ENCODE assay signal across 16 cellular contexts in genomic region chr10:115931301-115931700, GRCh38.
A peak's percentile ranks its signal among the peaks of the same experiment; 100 is the strongest.
DNase-seq lines count a peak whose midpoint lies in the region; ATAC-seq and TF ChIP-seq lines count a peak whose summit lies in the region.
"Had no signal": no experiment of that assay in that cellular context is flagged by ENCODE, and none has a peak within 500 bp of the region (broad histone marks: within the 10 kb centered on the region; RNA-seq: fewer than 3 reads in every experiment).

No MANE protein-coding gene starts in this region.

- no peak for TF ChIP-seq RAD21 in IMR-90 (IDR thresholded peaks at IDR 0.05; ENCODE audit: low read length)

- H3K56ac ChIP-seq in IMR-90 (ENCODE audit: extremely low read depth, insufficient read depth, low read length): no peak overlapping the region

- H4K5ac ChIP-seq in IMR-90 (ENCODE audit: low read depth, low read length): no peak overlapping the region

- no peak overlapping the region for H2AK5ac ChIP-seq in IMR-90 (ENCODE audit: low read depth, low read length)

- no peak for ATAC-seq in IMR-90 (ENCODE audit: low read depth)
- ATAC-seq: A549; CD8-positive, alpha-beta T cell had no signal

- H3K18ac ChIP-seq in IMR-90 (ENCODE audit: low read depth, low read length): no peak overlapping the region

- no peak overlapping the region for H3K4me2 ChIP-seq in IMR-90 (ENCODE audit: low read depth, low read length)
- H3K4me2 ChIP-seq: A549; BLaER1 treated with 17β-estradiol and CSF1 and Interleukin-3, amounts not matched to agents 10 nM and 100 nM had no signal

- in situ Hi-C loops in IMR-90 (cut with MboI; ENCODE audit: low sequenced_read_pairs): no loop called here
- in situ Hi-C loops in GM13977 (cut with MboI; ENCODE audit: low pct_unique_long_range_greater_than_20kb, low sequenced_read_pairs, unreplicated experiment): no loop called here

- no peak overlapping the region for H2BK20ac ChIP-seq in IMR-90 (ENCODE audit: low read depth, low read length)

- no peaks in the 10 kb centered on the region for H3K27me3 ChIP-seq in IMR-90 (ENCODE audit: control insufficient read depth, insufficient read depth, low read length)
- H3K27me3 ChIP-seq: BLaER1 treated with 17β-estradiol and CSF1 and Interleukin-3, amounts not matched to agents 10 nM and 100 nM had no signal

- H3K4ac ChIP-seq in IMR-90 (ENCODE audit: low read depth, low read length): no peak overlapping the region

- WGBS in IMR-90 (ENCODE audit: extremely low coverage in 2 of 2, insufficient read length in 1 of 2), 2 experiments: no CpG with 5 or more reads among the region's 2 CpGs

- no peak overlapping the region for H2BK5ac ChIP-seq in IMR-90 (ENCODE audit: low read depth, low read length, poor library complexity, severe bottlenecking)

- no peaks in the 10 kb centered on the region for H3K79me1 ChIP-seq in IMR-90 (ENCODE audit: low read depth in 1 of 2, low read length in 2 of 2)

- no peak overlapping the region for H3K27ac ChIP-seq in IMR-90 (ENCODE audit: insufficient read depth, low read length)
- H3K27ac ChIP-seq: 22Rv1; A549; BLaER1 treated with 17β-estradiol and CSF1 and Interleukin-3, amounts not matched to agents 10 nM and 100 nM; C4-2B had no signal

- no TSS peak for BruUV-seq in IMR-90 (replicated peaks; lab: Mats Ljungman, UMichigan)

- no peaks in the 10 kb centered on the region for H3K9me3 ChIP-seq in IMR-90 (ENCODE audit: control insufficient read depth, insufficient read depth, low read length)
- H3K9me3 ChIP-seq: A549, Caco-2 had no signal

- POLR2A ChIA-PET in IMR-90 (lab: Charles Lee; ENCODE audit: unreplicated experiment): no interaction called here

- no peak overlapping the region for H3K23ac ChIP-seq in IMR-90 (ENCODE audit: low read depth, low read length)

- H3K14ac ChIP-seq in IMR-90 (replicated peaks; ENCODE audit: low read depth, low read length): no peak overlapping the region

- TF ChIP-seq CTCF in IMR-90 (conservative IDR thresholded peaks at IDR 0.05; ENCODE audit: low read depth, low read length) (no peak), GM13977 (IDR thresholded peaks at IDR 0.05; ENCODE audit: extremely low read depth, insufficient read depth, missing control alignments) (no peak)

- dilution Hi-C loops in IMR-90 (cut with HindIII; ENCODE audit: low sequenced_read_pairs, unreplicated experiment): no loop called here

- DNase-seq in IMR-90 (no peak), NCI-H82 treated with DMSO at 0.1 percent for 48 hours (lab: John Stamatoyannopoulos, UW; ENCODE audit: unreplicated experiment) (peak; percentile 15), SK-N-DZ (ENCODE audit: low spot score) (peak; percentile 75), GM13977 (ENCODE audit: low spot score) (no peak), kidney glomerular epithelial cell (lab: John Stamatoyannopoulos, UW) (no peak)
- DNase-seq: AML-193; Caco-2; Calu3; CD4-positive, alpha-beta T cell; CD8-positive, alpha-beta T cell; DMS79 treated with DMSO at 0.1 percent for 48 hours; GF-D8 had no signal

- no peaks in the 10 kb centered on the region for H3K9me1 ChIP-seq in IMR-90 (ENCODE audit: insufficient read depth, low read length)

- H3K36me3 ChIP-seq in IMR-90 (ENCODE audit: control insufficient read depth, insufficient read depth, low read length): no peaks in the 10 kb centered on the region
- H3K36me3 ChIP-seq: BLaER1 treated with 17β-estradiol and CSF1 and Interleukin-3, amounts not matched to agents 10 nM and 100 nM had no signal

- H4K91ac ChIP-seq in IMR-90 (ENCODE audit: insufficient read depth, low read depth, low read length): no peak overlapping the region

- H3K4me3 ChIP-seq in IMR-90 (ENCODE audit: insufficient read depth, low read depth, low read length): no peak overlapping the region
- H3K4me3 ChIP-seq: A549; BLaER1 treated with 17β-estradiol and CSF1 and Interleukin-3, amounts not matched to agents 10 nM and 100 nM had no signal

- H4K20me1 ChIP-seq in IMR-90 (ENCODE audit: insufficient read depth, low read length): no peaks in the 10 kb centered on the region
- H4K20me1 ChIP-seq: BLaER1 treated with 17β-estradiol and CSF1 and Interleukin-3, amounts not matched to agents 10 nM and 100 nM had no signal

- H4K8ac ChIP-seq in IMR-90 (ENCODE audit: low read depth in 2 of 2, low read length in 2 of 2): no peak overlapping the region

- H3K9ac ChIP-seq in IMR-90 (ENCODE audit: low read depth, low read length): no peak overlapping the region
- H3K9ac ChIP-seq: BLaER1 treated with 17β-estradiol and CSF1 and Interleukin-3, amounts not matched to agents 10 nM and 100 nM had no signal

- H2BK120ac ChIP-seq in IMR-90 (ENCODE audit: low read depth, low read length): 0 out of 2 replicates have a peak overlapping the region, but pooled peaks have one; percentile 17

- CTCF ChIA-PET in IMR-90 (lab: Yijun Ruan, JAX): no interaction called here

- intact Hi-C loops in IMR-90 (cut with micrococcal nuclease): no loop called here

- H2AFZ ChIP-seq in IMR-90 (replicated peaks; ENCODE audit: low read length, poor library complexity): no peak overlapping the region

- H2BK15ac ChIP-seq in IMR-90 (ENCODE audit: low read depth, low read length): no peak overlapping the region

- no peak overlapping the region for H2AK9ac ChIP-seq in IMR-90 (replicated peaks; ENCODE audit: low read depth, low read length, poor library complexity)

- no peak for TF ChIP-seq POLR2A in IMR-90 (IDR thresholded peaks at IDR 0.05; ENCODE audit: low read depth, low read length)

- H3K4me1 ChIP-seq in IMR-90 (ENCODE audit: control insufficient read depth, insufficient read depth, low read length): no peaks in the 10 kb centered on the region
- H3K4me1 ChIP-seq: A549, Caco-2 had no signal

TF ChIP-seq in IMR-90, 13 proteins besides CTCF, POLR2A, EP300 and RAD21:
- TF ChIP-seq MAZ (IDR thresholded peaks at IDR 0.05; ENCODE audit: borderline replicate concordance, low read depth, low read length) (no peak), RFX5 (IDR thresholded peaks at IDR 0.05; ENCODE audit: low read depth, low read length) (no peak), RCOR1 (IDR thresholded peaks at IDR 0.05; ENCODE audit: insufficient replicate concordance, low read length) (no peak), CEBPB (IDR thresholded peaks at IDR 0.05; ENCODE audit: low read depth, low read length) (no peak), MXI1 (IDR thresholded peaks at IDR 0.05; ENCODE audit: borderline replicate concordance, low read depth, low read length) (no peak), SMC3 (IDR thresholded peaks at IDR 0.05; ENCODE audit: low read depth, low read length) (no peak), FOS (IDR thresholded peaks at IDR 0.05; ENCODE audit: low read depth, low read length) (no peak), NFE2L2 (IDR thresholded peaks at IDR 0.05; ENCODE audit: low read depth, low read length) (no peak), MAFK (IDR thresholded peaks at IDR 0.05; ENCODE audit: low read depth, low read length) (no peak), BHLHE40 (IDR thresholded peaks at IDR 0.05; ENCODE audit: low read depth, low read length) (no peak), CHD1 (IDR thresholded peaks at IDR 0.05; ENCODE audit: low read depth, low read length) (no peak)
- TF ChIP-seq, protein P1, sequence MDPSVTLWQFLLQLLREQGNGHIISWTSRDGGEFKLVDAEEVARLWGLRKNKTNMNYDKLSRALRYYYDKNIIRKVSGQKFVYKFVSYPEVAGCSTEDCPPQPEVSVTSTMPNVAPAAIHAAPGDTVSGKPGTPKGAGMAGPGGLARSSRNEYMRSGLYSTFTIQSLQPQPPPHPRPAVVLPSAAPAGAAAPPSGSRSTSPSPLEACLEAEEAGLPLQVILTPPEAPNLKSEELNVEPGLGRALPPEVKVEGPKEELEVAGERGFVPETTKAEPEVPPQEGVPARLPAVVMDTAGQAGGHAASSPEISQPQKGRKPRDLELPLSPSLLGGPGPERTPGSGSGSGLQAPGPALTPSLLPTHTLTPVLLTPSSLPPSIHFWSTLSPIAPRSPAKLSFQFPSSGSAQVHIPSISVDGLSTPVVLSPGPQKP (IDR thresholded peaks at IDR 0.05; ENCODE audit: borderline replicate concordance, low read depth, low read length): no peak
- TF ChIP-seq, protein P2, sequence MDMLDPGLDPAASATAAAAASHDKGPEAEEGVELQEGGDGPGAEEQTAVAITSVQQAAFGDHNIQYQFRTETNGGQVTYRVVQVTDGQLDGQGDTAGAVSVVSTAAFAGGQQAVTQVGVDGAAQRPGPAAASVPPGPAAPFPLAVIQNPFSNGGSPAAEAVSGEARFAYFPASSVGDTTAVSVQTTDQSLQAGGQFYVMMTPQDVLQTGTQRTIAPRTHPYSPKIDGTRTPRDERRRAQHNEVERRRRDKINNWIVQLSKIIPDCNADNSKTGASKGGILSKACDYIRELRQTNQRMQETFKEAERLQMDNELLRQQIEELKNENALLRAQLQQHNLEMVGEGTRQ (IDR thresholded peaks at IDR 0.05; ENCODE audit: low read depth, low read length): no peak

Comparison
In these comparisons a context has a peak if more than half of its experiments do, and no peak if none do; other contexts are left out.
1. DNase-seq: peak in NCI-H82 treated with DMSO at 0.1 percent for 48 hours (single experiment) and SK-N-DZ (single experiment); none in IMR-90 (single experiment), GM13977 (single experiment) and kidney glomerular epithelial cell (single experiment).